1 cellular context compared by ENCODE assay signal in the genomic region with DNA sequence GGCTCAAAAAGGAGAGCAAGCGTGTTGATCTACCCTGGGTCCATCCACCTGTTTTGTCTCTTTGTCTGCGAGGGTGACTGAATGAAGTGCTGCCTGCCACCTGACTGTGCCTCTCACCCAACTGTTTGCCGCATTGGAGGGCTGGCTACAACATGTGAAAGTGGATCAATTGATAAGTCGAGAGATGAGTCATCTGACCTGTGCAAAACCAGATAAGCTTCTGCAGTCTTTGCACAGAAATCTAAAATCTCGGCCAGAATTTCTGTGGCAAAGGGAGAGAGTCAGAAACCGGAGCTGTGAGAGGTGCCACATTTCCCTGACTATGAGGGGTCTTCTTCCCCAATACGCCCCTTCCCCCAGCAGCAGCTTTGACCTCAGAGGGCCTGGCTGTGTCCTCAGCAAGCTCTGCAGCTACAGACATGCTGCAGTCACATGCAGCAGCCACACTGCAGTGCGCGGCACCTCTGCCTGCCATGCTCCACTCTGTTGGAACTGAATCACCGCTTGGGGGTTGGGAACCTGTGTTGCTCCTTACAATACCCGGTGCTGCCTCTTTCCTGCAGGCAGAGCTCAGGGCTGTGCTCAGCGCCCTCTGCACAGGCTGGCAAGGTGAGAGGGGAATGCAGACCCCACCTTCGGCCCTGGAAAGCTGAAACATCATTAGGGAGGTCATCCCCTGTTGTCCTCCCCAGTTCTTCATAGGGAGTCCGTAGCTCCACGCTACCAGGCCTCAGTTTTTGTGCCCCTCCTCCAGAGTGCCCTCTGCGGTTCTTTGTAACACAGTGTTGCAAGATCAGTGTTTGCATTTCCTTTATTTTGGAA.
A peak's percentile ranks its signal among the peaks of the same experiment; 100 is the strongest.
TF ChIP-seq lines count a peak whose summit lies in the region.

No MANE protein-coding gene starts in this region.

TF ChIP-seq in K562, 482 proteins besides CTCF, POLR2A, EP300 and RAD21 (continued from another document and continues in another):
- TF ChIP-seq, protein P1, sequence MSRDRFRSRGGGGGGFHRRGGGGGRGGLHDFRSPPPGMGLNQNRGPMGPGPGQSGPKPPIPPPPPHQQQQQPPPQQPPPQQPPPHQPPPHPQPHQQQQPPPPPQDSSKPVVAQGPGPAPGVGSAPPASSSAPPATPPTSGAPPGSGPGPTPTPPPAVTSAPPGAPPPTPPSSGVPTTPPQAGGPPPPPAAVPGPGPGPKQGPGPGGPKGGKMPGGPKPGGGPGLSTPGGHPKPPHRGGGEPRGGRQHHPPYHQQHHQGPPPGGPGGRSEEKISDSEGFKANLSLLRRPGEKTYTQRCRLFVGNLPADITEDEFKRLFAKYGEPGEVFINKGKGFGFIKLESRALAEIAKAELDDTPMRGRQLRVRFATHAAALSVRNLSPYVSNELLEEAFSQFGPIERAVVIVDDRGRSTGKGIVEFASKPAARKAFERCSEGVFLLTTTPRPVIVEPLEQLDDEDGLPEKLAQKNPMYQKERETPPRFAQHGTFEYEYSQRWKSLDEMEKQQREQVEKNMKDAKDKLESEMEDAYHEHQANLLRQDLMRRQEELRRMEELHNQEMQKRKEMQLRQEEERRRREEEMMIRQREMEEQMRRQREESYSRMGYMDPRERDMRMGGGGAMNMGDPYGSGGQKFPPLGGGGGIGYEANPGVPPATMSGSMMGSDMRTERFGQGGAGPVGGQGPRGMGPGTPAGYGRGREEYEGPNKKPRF (IDR thresholded peaks at IDR 0.05; ENCODE audit: low read depth, low read length) = no peak
- TF ChIP-seq ZNF551 (CRISPR knock-in tag; IDR thresholded peaks at IDR 0.05) (no peak), IRF2 (CRISPR knock-in tag; IDR thresholded peaks at IDR 0.05) (no peak), ZNF175 (CRISPR knock-in tag; IDR thresholded peaks at IDR 0.05; ENCODE audit: low read depth) (no peak), NONO (IDR thresholded peaks at IDR 0.05; ENCODE audit: low read depth in 2 of 2, low read length in 1 of 2) (no peak), MTA3 (IDR thresholded peaks at IDR 0.05; ENCODE audit: borderline replicate concordance) (no peak), CBX2 (IDR thresholded peaks at IDR 0.05; ENCODE audit: insufficient read depth, low read length, poor library complexity, severe bottlenecking) (no peak), EP400 (IDR thresholded peaks at IDR 0.05) (no peak), POLR2B (IDR thresholded peaks at IDR 0.05; ENCODE audit: low read depth, partially characterized antibody) (no peak), ZNF436 (CRISPR knock-in tag; IDR thresholded peaks at IDR 0.05) (no peak), PURB (CRISPR knock-in tag; IDR thresholded peaks at IDR 0.05; ENCODE audit: low read depth) (no peak), TBL1XR1 (IDR thresholded peaks at IDR 0.05; ENCODE audit: low read length in 2 of 2) (0 out of 4 replicates have a peak, but pooled peaks of 1 of the 2 experiments have one; percentile 23), BHLHE40 (IDR thresholded peaks at IDR 0.05; ENCODE audit: low read length) (peak; percentile 32; the same call in 1 of the 2 replicates), ZNF197 (CRISPR knock-in tag; IDR thresholded peaks at IDR 0.05; ENCODE audit: low read depth) (no peak), SMARCA4 (IDR thresholded peaks at IDR 0.05) (peak; percentile 89), ARHGAP35 (IDR thresholded peaks at IDR 0.05; ENCODE audit: partially characterized antibody) (no peak), HMG20A (CRISPR knock-in tag; conservative IDR thresholded peaks at IDR 0.05) (no peak), KLF6 (CRISPR knock-in tag; IDR thresholded peaks at IDR 0.05; ENCODE audit: borderline replicate concordance) (no peak), TOE1 (IDR thresholded peaks at IDR 0.05; ENCODE audit: borderline replicate concordance) (no peak), TOE1 (CRISPR knock-in tag; IDR thresholded peaks at IDR 0.05; ENCODE audit: borderline replicate concordance, low read depth) (no peak), NFE2 (IDR thresholded peaks at IDR 0.05; ENCODE audit: low read depth) (0 out of 2 replicates have a peak, but pooled peaks have one; percentile 36), GTF2F1 (IDR thresholded peaks at IDR 0.05; ENCODE audit: low read depth, low read length) (no peak), FOS (IDR thresholded peaks at IDR 0.05; ENCODE audit: extremely low read depth, insufficient read length) (peak; percentile 67), RNF2 (IDR thresholded peaks at IDR 0.05) (no peak), SMAD1 (IDR thresholded peaks at IDR 0.05; ENCODE audit: low read depth, low read length, partially characterized antibody) (no peak), EWSR1 (IDR thresholded peaks at IDR 0.05; ENCODE audit: borderline replicate concordance, low read depth, partially characterized antibody) (no peak), HLTF (IDR thresholded peaks at IDR 0.05) (no peak), ZNF282 (CRISPR knock-in tag; IDR thresholded peaks at IDR 0.05) (no peak), PRMT5 (CRISPR knock-in tag; IDR thresholded peaks at IDR 0.05) (no peak), TRIM24 (IDR thresholded peaks at IDR 0.05) (peak in 1 of 2 experiments; percentile 37; a peak in 1 of 4 replicates), DMBX1 (CRISPR knock-in tag; IDR thresholded peaks at IDR 0.05; ENCODE audit: borderline replicate concordance) (no peak), ZNF146 (CRISPR knock-in tag; IDR thresholded peaks at IDR 0.05; ENCODE audit: unreplicated experiment) (no peak), ZNF445 (CRISPR knock-in tag; IDR thresholded peaks at IDR 0.05; ENCODE audit: low read depth) (no peak), SETDB1 (IDR thresholded peaks at IDR 0.05; ENCODE audit: low read length) (no peak)
- TF ChIP-seq, protein P2, sequence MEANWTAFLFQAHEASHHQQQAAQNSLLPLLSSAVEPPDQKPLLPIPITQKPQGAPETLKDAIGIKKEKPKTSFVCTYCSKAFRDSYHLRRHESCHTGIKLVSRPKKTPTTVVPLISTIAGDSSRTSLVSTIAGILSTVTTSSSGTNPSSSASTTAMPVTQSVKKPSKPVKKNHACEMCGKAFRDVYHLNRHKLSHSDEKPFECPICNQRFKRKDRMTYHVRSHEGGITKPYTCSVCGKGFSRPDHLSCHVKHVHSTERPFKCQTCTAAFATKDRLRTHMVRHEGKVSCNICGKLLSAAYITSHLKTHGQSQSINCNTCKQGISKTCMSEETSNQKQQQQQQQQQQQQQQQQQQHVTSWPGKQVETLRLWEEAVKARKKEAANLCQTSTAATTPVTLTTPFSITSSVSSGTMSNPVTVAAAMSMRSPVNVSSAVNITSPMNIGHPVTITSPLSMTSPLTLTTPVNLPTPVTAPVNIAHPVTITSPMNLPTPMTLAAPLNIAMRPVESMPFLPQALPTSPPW (CRISPR knock-in tag; IDR thresholded peaks at IDR 0.05) = no peak
- TF ChIP-seq, protein P3, sequence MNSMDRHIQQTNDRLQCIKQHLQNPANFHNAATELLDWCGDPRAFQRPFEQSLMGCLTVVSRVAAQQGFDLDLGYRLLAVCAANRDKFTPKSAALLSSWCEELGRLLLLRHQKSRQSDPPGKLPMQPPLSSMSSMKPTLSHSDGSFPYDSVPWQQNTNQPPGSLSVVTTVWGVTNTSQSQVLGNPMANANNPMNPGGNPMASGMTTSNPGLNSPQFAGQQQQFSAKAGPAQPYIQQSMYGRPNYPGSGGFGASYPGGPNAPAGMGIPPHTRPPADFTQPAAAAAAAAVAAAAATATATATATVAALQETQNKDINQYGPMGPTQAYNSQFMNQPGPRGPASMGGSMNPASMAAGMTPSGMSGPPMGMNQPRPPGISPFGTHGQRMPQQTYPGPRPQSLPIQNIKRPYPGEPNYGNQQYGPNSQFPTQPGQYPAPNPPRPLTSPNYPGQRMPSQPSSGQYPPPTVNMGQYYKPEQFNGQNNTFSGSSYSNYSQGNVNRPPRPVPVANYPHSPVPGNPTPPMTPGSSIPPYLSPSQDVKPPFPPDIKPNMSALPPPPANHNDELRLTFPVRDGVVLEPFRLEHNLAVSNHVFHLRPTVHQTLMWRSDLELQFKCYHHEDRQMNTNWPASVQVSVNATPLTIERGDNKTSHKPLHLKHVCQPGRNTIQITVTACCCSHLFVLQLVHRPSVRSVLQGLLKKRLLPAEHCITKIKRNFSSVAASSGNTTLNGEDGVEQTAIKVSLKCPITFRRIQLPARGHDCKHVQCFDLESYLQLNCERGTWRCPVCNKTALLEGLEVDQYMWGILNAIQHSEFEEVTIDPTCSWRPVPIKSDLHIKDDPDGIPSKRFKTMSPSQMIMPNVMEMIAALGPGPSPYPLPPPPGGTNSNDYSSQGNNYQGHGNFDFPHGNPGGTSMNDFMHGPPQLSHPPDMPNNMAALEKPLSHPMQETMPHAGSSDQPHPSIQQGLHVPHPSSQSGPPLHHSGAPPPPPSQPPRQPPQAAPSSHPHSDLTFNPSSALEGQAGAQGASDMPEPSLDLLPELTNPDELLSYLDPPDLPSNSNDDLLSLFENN (IDR thresholded peaks at IDR 0.05; ENCODE audit: low read depth in 2 of 2, low read length in 2 of 2) = no peak
- TF ChIP-seq, protein P4, sequence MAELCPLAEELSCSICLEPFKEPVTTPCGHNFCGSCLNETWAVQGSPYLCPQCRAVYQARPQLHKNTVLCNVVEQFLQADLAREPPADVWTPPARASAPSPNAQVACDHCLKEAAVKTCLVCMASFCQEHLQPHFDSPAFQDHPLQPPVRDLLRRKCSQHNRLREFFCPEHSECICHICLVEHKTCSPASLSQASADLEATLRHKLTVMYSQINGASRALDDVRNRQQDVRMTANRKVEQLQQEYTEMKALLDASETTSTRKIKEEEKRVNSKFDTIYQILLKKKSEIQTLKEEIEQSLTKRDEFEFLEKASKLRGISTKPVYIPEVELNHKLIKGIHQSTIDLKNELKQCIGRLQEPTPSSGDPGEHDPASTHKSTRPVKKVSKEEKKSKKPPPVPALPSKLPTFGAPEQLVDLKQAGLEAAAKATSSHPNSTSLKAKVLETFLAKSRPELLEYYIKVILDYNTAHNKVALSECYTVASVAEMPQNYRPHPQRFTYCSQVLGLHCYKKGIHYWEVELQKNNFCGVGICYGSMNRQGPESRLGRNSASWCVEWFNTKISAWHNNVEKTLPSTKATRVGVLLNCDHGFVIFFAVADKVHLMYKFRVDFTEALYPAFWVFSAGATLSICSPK (IDR thresholded peaks at IDR 0.05; ENCODE audit: borderline replicate concordance) = no peak
- TF ChIP-seq, protein P5, sequence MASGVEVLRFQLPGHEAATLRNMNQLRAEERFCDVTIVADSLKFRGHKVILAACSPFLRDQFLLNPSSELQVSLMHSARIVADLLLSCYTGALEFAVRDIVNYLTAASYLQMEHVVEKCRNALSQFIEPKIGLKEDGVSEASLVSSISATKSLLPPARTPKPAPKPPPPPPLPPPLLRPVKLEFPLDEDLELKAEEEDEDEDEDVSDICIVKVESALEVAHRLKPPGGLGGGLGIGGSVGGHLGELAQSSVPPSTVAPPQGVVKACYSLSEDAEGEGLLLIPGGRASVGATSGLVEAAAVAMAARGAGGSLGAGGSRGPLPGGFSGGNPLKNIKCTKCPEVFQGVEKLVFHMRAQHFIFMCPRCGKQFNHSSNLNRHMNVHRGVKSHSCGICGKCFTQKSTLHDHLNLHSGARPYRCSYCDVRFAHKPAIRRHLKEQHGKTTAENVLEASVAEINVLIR (CRISPR knock-in tag; IDR thresholded peaks at IDR 0.05) = no peak
- TF ChIP-seq, protein P6, sequence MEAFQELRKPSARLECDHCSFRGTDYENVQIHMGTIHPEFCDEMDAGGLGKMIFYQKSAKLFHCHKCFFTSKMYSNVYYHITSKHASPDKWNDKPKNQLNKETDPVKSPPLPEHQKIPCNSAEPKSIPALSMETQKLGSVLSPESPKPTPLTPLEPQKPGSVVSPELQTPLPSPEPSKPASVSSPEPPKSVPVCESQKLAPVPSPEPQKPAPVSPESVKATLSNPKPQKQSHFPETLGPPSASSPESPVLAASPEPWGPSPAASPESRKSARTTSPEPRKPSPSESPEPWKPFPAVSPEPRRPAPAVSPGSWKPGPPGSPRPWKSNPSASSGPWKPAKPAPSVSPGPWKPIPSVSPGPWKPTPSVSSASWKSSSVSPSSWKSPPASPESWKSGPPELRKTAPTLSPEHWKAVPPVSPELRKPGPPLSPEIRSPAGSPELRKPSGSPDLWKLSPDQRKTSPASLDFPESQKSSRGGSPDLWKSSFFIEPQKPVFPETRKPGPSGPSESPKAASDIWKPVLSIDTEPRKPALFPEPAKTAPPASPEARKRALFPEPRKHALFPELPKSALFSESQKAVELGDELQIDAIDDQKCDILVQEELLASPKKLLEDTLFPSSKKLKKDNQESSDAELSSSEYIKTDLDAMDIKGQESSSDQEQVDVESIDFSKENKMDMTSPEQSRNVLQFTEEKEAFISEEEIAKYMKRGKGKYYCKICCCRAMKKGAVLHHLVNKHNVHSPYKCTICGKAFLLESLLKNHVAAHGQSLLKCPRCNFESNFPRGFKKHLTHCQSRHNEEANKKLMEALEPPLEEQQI (IDR thresholded peaks at IDR 0.05) = no peak
- TF ChIP-seq, protein P7, sequence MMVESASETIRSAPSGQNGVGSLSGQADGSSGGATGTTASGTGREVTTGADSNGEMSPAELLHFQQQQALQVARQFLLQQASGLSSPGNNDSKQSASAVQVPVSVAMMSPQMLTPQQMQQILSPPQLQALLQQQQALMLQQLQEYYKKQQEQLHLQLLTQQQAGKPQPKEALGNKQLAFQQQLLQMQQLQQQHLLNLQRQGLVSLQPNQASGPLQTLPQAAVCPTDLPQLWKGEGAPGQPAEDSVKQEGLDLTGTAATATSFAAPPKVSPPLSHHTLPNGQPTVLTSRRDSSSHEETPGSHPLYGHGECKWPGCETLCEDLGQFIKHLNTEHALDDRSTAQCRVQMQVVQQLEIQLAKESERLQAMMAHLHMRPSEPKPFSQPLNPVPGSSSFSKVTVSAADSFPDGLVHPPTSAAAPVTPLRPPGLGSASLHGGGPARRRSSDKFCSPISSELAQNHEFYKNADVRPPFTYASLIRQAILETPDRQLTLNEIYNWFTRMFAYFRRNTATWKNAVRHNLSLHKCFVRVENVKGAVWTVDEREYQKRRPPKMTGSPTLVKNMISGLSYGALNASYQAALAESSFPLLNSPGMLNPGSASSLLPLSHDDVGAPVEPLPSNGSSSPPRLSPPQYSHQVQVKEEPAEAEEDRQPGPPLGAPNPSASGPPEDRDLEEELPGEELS (CRISPR knock-in tag; IDR thresholded peaks at IDR 0.05; ENCODE audit: borderline replicate concordance) = no peak
- TF ChIP-seq, protein P8, sequence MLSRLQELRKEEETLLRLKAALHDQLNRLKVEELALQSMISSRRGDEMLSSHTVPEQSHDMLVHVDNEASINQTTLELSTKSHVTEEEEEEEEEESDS (CRISPR knock-in tag; IDR thresholded peaks at IDR 0.05) = no peak
